Comparison of ENCODE assay signal across 10 cellular contexts in the genomic region with DNA sequence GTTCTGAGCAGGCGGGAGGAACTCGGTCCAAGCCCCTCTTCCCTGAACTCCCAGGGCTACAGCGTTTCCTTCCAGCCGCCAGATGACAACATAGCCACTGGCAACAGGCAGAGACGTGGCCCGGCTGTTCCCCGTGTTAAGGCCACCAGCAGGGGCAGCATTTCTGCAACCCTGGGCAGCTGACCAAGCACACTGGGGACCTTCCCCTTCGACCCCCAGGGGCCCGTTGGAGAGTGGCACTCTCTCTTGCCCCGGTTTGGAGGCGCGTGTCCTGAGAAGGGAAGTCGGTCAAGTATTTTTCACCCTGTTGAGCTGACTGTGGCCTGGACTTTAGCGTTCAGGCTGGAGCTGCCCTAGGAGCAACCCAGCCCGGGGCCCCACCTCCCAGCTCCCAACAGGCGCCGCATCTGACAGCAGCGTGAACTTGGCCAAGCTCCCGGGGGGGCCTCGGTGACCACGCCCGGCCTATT. TPM values are rescaled to one million over a fixed set of nuclear protein-coding genes. Genes with fewer than 3 reads are reported as not detected.
A peak's percentile ranks its signal among the peaks of the same experiment; 100 is the strongest.
DNase-seq lines count a peak whose midpoint lies in the region; ATAC-seq and TF ChIP-seq lines count a peak whose summit lies in the region.
"Had no signal": no experiment of that assay in that cellular context is flagged by ENCODE, and none has a peak within 500 bp of the region (broad histone marks: within the 10 kb centered on the region; RNA-seq: fewer than 3 reads in every experiment).

No MANE protein-coding gene starts in this region.

- no peaks in the 10 kb centered on the region for H3K9me3 ChIP-seq in MM.1S (replicated peaks; ENCODE audit: insufficient read depth, low read length)

- no peak overlapping the region for H3K9ac ChIP-seq in MM.1S (ENCODE audit: low read length)

- peak; percentile 87 for DNase-seq in DMS53 (lab: John Stamatoyannopoulos, UW)
- DNase-seq in MM.1S: no peak
- DNase-seq in epithelial cell of proximal tubule (ENCODE audit: low read depth): no peak
- peak; percentile 45 to 70 for DNase-seq in lung microvascular endothelial cell (ENCODE audit: low read depth in 2 of 2)
- no peak for DNase-seq in DMS153 treated with DMSO at 0.1 percent for 48 hours (lab: John Stamatoyannopoulos, UW; ENCODE audit: unreplicated experiment)
- DNase-seq in DMS79 treated with DMSO at 0.1 percent for 48 hours (lab: John Stamatoyannopoulos, UW): no peak
- DNase-seq: NCI-H748 treated with DMSO at 0.1 percent for 48 hours had no signal

- no peaks in the 10 kb centered on the region for H3F3A ChIP-seq in MM.1S (ENCODE audit: insufficient read depth, low read length)

- TF ChIP-seq CTCF in MM.1S (IDR thresholded peaks at IDR 0.05; ENCODE audit: low read length) (0 out of 2 replicates have a peak, but pooled peaks have one; percentile 11), epithelial cell of proximal tubule (conservative IDR thresholded peaks at IDR 0.05; ENCODE audit: low read depth, low read length) (peak; percentile 42)

- no peak overlapping the region for H3K4me2 ChIP-seq in MM.1S (ENCODE audit: low read depth, low read length)

- H3K36me3 ChIP-seq in MM.1S (replicated peaks; ENCODE audit: insufficient read depth, low read length): no peaks in the 10 kb centered on the region

- no peaks in the 10 kb centered on the region for H3K79me2 ChIP-seq in MM.1S (ENCODE audit: low read length)

- H3K4me3 ChIP-seq in MM.1S (ENCODE audit: low read length) (no peak overlapping the region), epithelial cell of proximal tubule (ENCODE audit: low read depth, low read length) (no peak overlapping the region)

- no peaks in the 10 kb centered on the region for H3K9me2 ChIP-seq in MM.1S (replicated peaks; ENCODE audit: insufficient read depth, low read length)

- H4K20me1 ChIP-seq in MM.1S (ENCODE audit: insufficient read depth, low read length): no peaks in the 10 kb centered on the region

- no peak for ATAC-seq in GM21619 (IDR thresholded peaks at IDR 0.05; ENCODE audit: unreplicated experiment)
- ATAC-seq in HG03039 (IDR thresholded peaks at IDR 0.05; ENCODE audit: unreplicated experiment): no peak

- no peaks in the 10 kb centered on the region for H3K4me1 ChIP-seq in MM.1S (ENCODE audit: low read length)

- no peak overlapping the region for H3K27ac ChIP-seq in MM.1S (ENCODE audit: low read length)

- no peaks in the 10 kb centered on the region for H3K27me3 ChIP-seq in MM.1S (replicated peaks; ENCODE audit: insufficient read depth, low read length)

- no peak overlapping the region for H2AFZ ChIP-seq in MM.1S (ENCODE audit: low read length)

RNA-seq across cellular contexts. Expression of gene ZBTB49, which starts 37.6 kb away (rescaled TPM):
- total RNA-seq in epithelial cell of proximal tubule (1.2 and 3.6 TPM in 2 replicates), lung microvascular endothelial cell (2.4 and 3.2 TPM in 2 replicates)

RNA-seq across cellular contexts. Expression of gene LYAR, which starts 37.7 kb away (rescaled TPM):
- total RNA-seq in epithelial cell of proximal tubule (35.1 and 51.6 TPM in 2 replicates), lung microvascular endothelial cell (7.6 and 9.9 TPM in 2 replicates)

RNA-seq across cellular contexts. Expression of gene NSG1, which starts 59.2 kb away (rescaled TPM):
- total RNA-seq in epithelial cell of proximal tubule (1.6 and 3.2 TPM in 2 replicates), lung microvascular endothelial cell (0.87 TPM in 1 of 2 replicates, not detected in the other)
- total RNA-seq: glomerular endothelial cell had no signal

Comparison
In these comparisons a context has a peak if more than half of its experiments do, and no peak if none do; other contexts are left out.
1. DNase-seq: peak in DMS53 (single experiment) and lung microvascular endothelial cell (2 of 2); none in MM.1S (single experiment), epithelial cell of proximal tubule (single experiment), DMS153 treated with DMSO at 0.1 percent for 48 hours (single experiment) and DMS79 treated with DMSO at 0.1 percent for 48 hours (single experiment).